15 cellular contexts compared by ENCODE assay signal in genomic region chr5:176750144-176750543, GRCh38.
A peak's percentile ranks its signal among the peaks of the same experiment; 100 is the strongest.
DNase-seq lines count a peak whose midpoint lies in the region; ATAC-seq, FAIRE-seq and TF ChIP-seq lines count a peak whose summit lies in the region.
"Had no signal": no experiment of that assay in that cellular context is flagged by ENCODE, and none has a peak within 500 bp of the region (broad histone marks: within the 10 kb centered on the region; RNA-seq: fewer than 3 reads in every experiment).

No MANE protein-coding gene starts in this region.

- no peak overlapping the region for H3K4me2 ChIP-seq in astrocyte (ENCODE audit: low read length)
- H3K4me2 ChIP-seq: A549 had no signal

- no peak overlapping the region for H2AFZ ChIP-seq in astrocyte (ENCODE audit: low read depth, low read length)

- H3K27me3 ChIP-seq in H7 (ENCODE audit: control insufficient read depth, insufficient read depth, low read length): no peaks in the 10 kb centered on the region
- peaks cover 35% of the 10 kb centered on the region for H3K27me3 ChIP-seq in astrocyte (ENCODE audit: insufficient read depth, low read length)
- H3K27me3 ChIP-seq: BE2C had no signal

- H3K4me1 Mint-ChIP-seq in astrocyte (ENCODE audit: low read depth, unreplicated experiment) (peaks cover 14% of the 10 kb centered on the region), type B pancreatic cell (ENCODE audit: unreplicated experiment) (peaks cover 9% of the 10 kb centered on the region)

- no peak for TF ChIP-seq CTCF in astrocyte (IDR thresholded peaks at IDR 0.05; ENCODE audit: insufficient read depth, low read depth, low read length)
- no peak for TF ChIP-seq CTCF in type B pancreatic cell (conservative IDR thresholded peaks at IDR 0.05)

- H3K9me3 Mint-ChIP-seq in astrocyte (ENCODE audit: unreplicated experiment): peaks cover 7% of the 10 kb centered on the region
- H3K9me3 Mint-ChIP-seq in type B pancreatic cell: no peaks in the 10 kb centered on the region
- H3K9me3 Mint-ChIP-seq: CD8-positive, alpha-beta T cell had no signal

- DNase-seq in H7 (peak; percentile 29), astrocyte (ENCODE audit: low read depth) (no peak), islet precursor cell (peak; percentile 31), type B pancreatic cell (ENCODE audit: extremely low spot score, unreplicated experiment) (peak; percentile 34), LoVo (ENCODE audit: low spot score) (no peak), OCI-M2 (lab: John Stamatoyannopoulos, UW; ENCODE audit: unreplicated experiment) (no peak)
- DNase-seq: BE2C, Caco-2, GF-D8 had no signal

- no peaks in the 10 kb centered on the region for H3K36me3 Mint-ChIP-seq in astrocyte (ENCODE audit: low read depth, unreplicated experiment)
- no peaks in the 10 kb centered on the region for H3K36me3 Mint-ChIP-seq in type B pancreatic cell
- H3K36me3 Mint-ChIP-seq: CD8-positive, alpha-beta T cell had no signal

- no peak overlapping the region for H3K9ac ChIP-seq in astrocyte (ENCODE audit: low read length)

- H3K79me2 ChIP-seq in astrocyte (ENCODE audit: insufficient read depth, low read length): no peaks in the 10 kb centered on the region

- peak overlapping the region; percentile 6 for H3K4me3 Mint-ChIP-seq in astrocyte (ENCODE audit: unreplicated experiment)
- no peak overlapping the region for H3K4me3 Mint-ChIP-seq in type B pancreatic cell
- H3K4me3 Mint-ChIP-seq: CD8-positive, alpha-beta T cell had no signal

- no peaks in the 10 kb centered on the region for H4K20me1 ChIP-seq in astrocyte (ENCODE audit: insufficient read depth, low read length)

- H3K27ac ChIP-seq in astrocyte (ENCODE audit: low read depth, low read length): no peak overlapping the region
- H3K27ac ChIP-seq: A549, C4-2B, HL-60 had no signal

- H3K4me3 ChIP-seq in H7 (ENCODE audit: insufficient read depth, low read depth, low read length) (no peak overlapping the region), astrocyte (ENCODE audit: insufficient read depth, low read depth, low read length) (no peak overlapping the region)
- H3K4me3 ChIP-seq: A549 had no signal

- H3K9me3 ChIP-seq in astrocyte (ENCODE audit: insufficient read depth, low read depth, low read length): no peaks in the 10 kb centered on the region
- H3K9me3 ChIP-seq: A549, BE2C, Caco-2 had no signal

- H3K27ac Mint-ChIP-seq in astrocyte (ENCODE audit: unreplicated experiment): no peak overlapping the region
- H3K27ac Mint-ChIP-seq in type B pancreatic cell: no peak overlapping the region
- H3K27ac Mint-ChIP-seq: CD8-positive, alpha-beta T cell had no signal

- H3K27me3 Mint-ChIP-seq in astrocyte (ENCODE audit: low read depth, unreplicated experiment) (peaks cover 24% of the 10 kb centered on the region), type B pancreatic cell (peaks cover 31% of the 10 kb centered on the region)

- no peaks in the 10 kb centered on the region for H3K4me1 ChIP-seq in astrocyte (ENCODE audit: insufficient read depth, low read length)
- H3K4me1 ChIP-seq: A549, BE2C, Caco-2 had no signal

- H3K36me3 ChIP-seq in H7 (replicated peaks; ENCODE audit: control insufficient read depth, insufficient read depth, low read length): no peaks in the 10 kb centered on the region
- no peaks in the 10 kb centered on the region for H3K36me3 ChIP-seq in astrocyte (ENCODE audit: insufficient read depth, low read length)
- H3K36me3 ChIP-seq: BE2C had no signal

- FAIRE-seq in astrocyte (lab: Jason Lieb, UNC): no peak
- FAIRE-seq: A549 had no signal

- ATAC-seq in GM21360 (IDR thresholded peaks at IDR 0.05; ENCODE audit: unreplicated experiment): no peak
- ATAC-seq: A549; CD8-positive, alpha-beta T cell; HCT116 had no signal

Comparison
In these comparisons a context has a peak if more than half of its experiments do, and no peak if none do; other contexts are left out.
1. DNase-seq: peak in H7 (single experiment), islet precursor cell (single experiment) and type B pancreatic cell (single experiment); none in astrocyte (single experiment), LoVo (single experiment) and OCI-M2 (single experiment).